Comparison of ENCODE assay signal across 8 cellular contexts in genomic region chr19:8505680-8506401, GRCh38. TPM values are rescaled to one million over a fixed set of nuclear protein-coding genes. Genes with fewer than 3 reads are reported as not detected.
DNase-seq lines count a peak whose midpoint lies in the region; ATAC-seq and TF ChIP-seq lines count a peak whose summit lies in the region.

No MANE protein-coding gene starts in this region.

- H3K36me3 Mint-ChIP-seq in activated CD8-positive, alpha-beta T cell treated with anti-CD3 and anti-CD28 coated beads for 36 hours (ENCODE audit: low read depth) = no peaks in the 10 kb centered on the region

- peak; percentile 55 for ATAC-seq in HG02642 (IDR thresholded peaks at IDR 0.05; ENCODE audit: poor library complexity, unreplicated experiment)
- peak; percentile 75 for ATAC-seq in activated CD8-positive, alpha-beta T cell treated with anti-CD3 and anti-CD28 coated beads for 36 hours
- no peak for ATAC-seq in HG02938 (IDR thresholded peaks at IDR 0.05; ENCODE audit: unreplicated experiment)

- no peaks in the 10 kb centered on the region for H3K9me3 Mint-ChIP-seq in activated CD8-positive, alpha-beta T cell treated with anti-CD3 and anti-CD28 coated beads for 36 hours

- DNase-seq in DMS53 (lab: John Stamatoyannopoulos, UW) (peak; percentile 71), NCI-H69 (lab: John Stamatoyannopoulos, UW) (peak; percentile 82), medulla oblongata (ENCODE audit: extremely low spot score) (peak; percentile 86)
- peak; percentile 75 for DNase-seq in activated CD8-positive, alpha-beta T cell treated with anti-CD3 and anti-CD28 coated beads for 36 hours
- DNase-seq in effector CD8-positive, alpha-beta T cell (lab: John Stamatoyannopoulos, UW) = peak; percentile 59
- peak; percentile 57 for DNase-seq in stimulated activated CD8-positive, alpha-beta memory T cell treated with anti-CD3 and anti-CD28 coated beads, Interleukin-12 subunit alpha, Interleukin-12 subunit beta, amount 100 ng/mL, for 1 hour (ENCODE audit: low read depth)

- intact Hi-C loops in activated CD8-positive, alpha-beta T cell treated with anti-CD3 and anti-CD28 coated beads for 36 hours (cut with micrococcal nuclease) = loop anchor here (5.0 kb wide), 1 partner anchor 94 kb away; the partner anchor contains the start of gene MARCHF2

- peak overlapping the region; percentile 86 for H3K4me3 Mint-ChIP-seq in activated CD8-positive, alpha-beta T cell treated with anti-CD3 and anti-CD28 coated beads for 36 hours

- peaks cover 6% of the 10 kb centered on the region for H3K4me1 Mint-ChIP-seq in activated CD8-positive, alpha-beta T cell treated with anti-CD3 and anti-CD28 coated beads for 36 hours (ENCODE audit: low read depth)

- no peaks in the 10 kb centered on the region for H3K27me3 Mint-ChIP-seq in activated CD8-positive, alpha-beta T cell treated with anti-CD3 and anti-CD28 coated beads for 36 hours

- peak overlapping the region; percentile 85 for H3K27ac Mint-ChIP-seq in activated CD8-positive, alpha-beta T cell treated with anti-CD3 and anti-CD28 coated beads for 36 hours

- CTCF ChIA-PET in activated CD8-positive, alpha-beta T cell treated with anti-CD3 and anti-CD28 coated beads for 36 hours (lab: Charles Lee) = interaction anchor here (0.7 to 2.9 kb wide), 18 partner anchors 8 to 161 kb away, joined by 3 to 16 read pairs (median 4); partner anchors contain the start of genes MARCHF2, MYO1F and ZNF414

- POLR2A ChIA-PET in activated CD8-positive, alpha-beta T cell treated with anti-CD3 and anti-CD28 coated beads for 36 hours (lab: Charles Lee) = interaction anchor here (0.7 to 1.3 kb wide), 6 partner anchors 8 to 61 kb away, joined by 3 to 6 read pairs (median 4); partner anchors contain the start of genes HNRNPM and ZNF414

- peak; percentile 73 for TF ChIP-seq CTCF in activated CD8-positive, alpha-beta T cell treated with anti-CD3 and anti-CD28 coated beads for 36 hours (IDR thresholded peaks at IDR 0.05)

RNA-seq across cellular contexts. Expression of gene PRAM1, which starts 3.4 kb away (rescaled TPM):
- total RNA-seq in activated CD8-positive, alpha-beta T cell treated with anti-CD3 and anti-CD28 coated beads for 36 hours = 1 to 10 TPM in 1 of 2 experiments, under 1 TPM in 1; 0.74 to 1.1 TPM

RNA-seq across cellular contexts. Expression of gene ZNF414, which starts 8.1 kb away (rescaled TPM):
- total RNA-seq in activated CD8-positive, alpha-beta T cell treated with anti-CD3 and anti-CD28 coated beads for 36 hours = 10 to 100 TPM; 21.6 to 24.0 TPM
